16 cellular contexts compared by ENCODE assay signal in genomic region chr19:41696402-41697197, GRCh38. TPM values are rescaled to one million over a fixed set of nuclear protein-coding genes. Genes with fewer than 3 reads are reported as not detected.
DNase-seq lines count a peak whose midpoint lies in the region; ATAC-seq, FAIRE-seq and TF ChIP-seq lines count a peak whose summit lies in the region.
"Had no signal": no experiment of that assay in that cellular context is flagged by ENCODE, and none has a peak within 500 bp of the region (broad histone marks: within the 10 kb centered on the region; RNA-seq: fewer than 3 reads in every experiment).

No MANE protein-coding gene starts in this region.

- no peaks in the 10 kb centered on the region for H3K79me2 ChIP-seq in GM12878 (ENCODE audit: control insufficient read depth, insufficient read depth, low read length)

- POLR2A ChIA-PET in GM12878 (lab: Charles Lee): no interaction called here

- CTCF ChIA-PET in GM12878 (lab: Yijun Ruan, JAX): interaction anchor here (1.1 kb wide), 1 partner anchor 10 kb away, joined by 4 read pairs; no protein-coding TSS in a partner anchor

- H3K4me2 ChIP-seq in GM12878 (ENCODE audit: control insufficient read depth, insufficient read depth): no peak overlapping the region

- H3K27ac Mint-ChIP-seq in osteocyte (ENCODE audit: unreplicated experiment): no peak overlapping the region
- H3K27ac Mint-ChIP-seq: dendritic cell treated with granulocyte-macrophage colony-stimulating factor and Interleukin-4, amounts not matched to agents 40 ng/mL and 50 ng/mL, for 4 days had no signal

- no peaks in the 10 kb centered on the region for H3K36me3 Mint-ChIP-seq in osteocyte (ENCODE audit: unreplicated experiment)

- TF ChIP-seq POLR2A in GM12878 (IDR thresholded peaks at IDR 0.05; ENCODE audit: low read depth, low read length): no peak

- ATAC-seq in GM12878: peak; percentile 38; the same call in 1 of the 3 replicates
- no peak for ATAC-seq in HG02610 (IDR thresholded peaks at IDR 0.05; ENCODE audit: unreplicated experiment)

- H2AFZ ChIP-seq in GM12878 (ENCODE audit: control insufficient read depth, low read depth, low read length): no peak overlapping the region

- H3K27ac ChIP-seq in GM12878 (ENCODE audit: control insufficient read depth, insufficient read depth): no peak overlapping the region

- H4K20me1 ChIP-seq in GM12878 (ENCODE audit: control insufficient read depth, insufficient read depth): no peaks in the 10 kb centered on the region

- H3K9me3 Mint-ChIP-seq in osteocyte (ENCODE audit: unreplicated experiment): no peaks in the 10 kb centered on the region
- H3K9me3 Mint-ChIP-seq: dendritic cell treated with granulocyte-macrophage colony-stimulating factor and Interleukin-4, amounts not matched to agents 40 ng/mL and 50 ng/mL, for 4 days had no signal

- SMC1A ChIA-PET in GM12878 (lab: Charles Lee; ENCODE audit: uncharacterized antibody, unreplicated experiment): no interaction called here

- BruUV-seq in GM12878 (replicated peaks; lab: Mats Ljungman, UMichigan): no TSS peak

- intact Hi-C loops in GM12878 (cut with micrococcal nuclease; ENCODE audit: unreplicated experiment): no loop called here

- no peaks in the 10 kb centered on the region for H3K4me1 ChIP-seq in GM12878 (ENCODE audit: control insufficient read depth, insufficient read depth, low read length)

- H3K4me3 ChIP-seq in GM12878: no peak overlapping the region

- RAD21 ChIA-PET in GM12878 (lab: Charles Lee; ENCODE audit: unreplicated experiment): no interaction called here

- no peaks in the 10 kb centered on the region for H3K27me3 Mint-ChIP-seq in osteocyte (ENCODE audit: unreplicated experiment)

- H3K9ac ChIP-seq in GM12878 (ENCODE audit: control insufficient read depth, insufficient read depth, low read length): no peak overlapping the region

- FAIRE-seq in GM12878 (lab: Jason Lieb, UNC): no peak

- H3K4me3 Mint-ChIP-seq in osteocyte (ENCODE audit: unreplicated experiment): no peak overlapping the region
- H3K4me3 Mint-ChIP-seq: dendritic cell treated with granulocyte-macrophage colony-stimulating factor and Interleukin-4, amounts not matched to agents 40 ng/mL and 50 ng/mL, for 4 days had no signal

- TF ChIP-seq CTCF in GM12878 (IDR thresholded peaks at IDR 0.05 in 2 of 3, conservative IDR thresholded peaks at IDR 0.05 in 1 of 3; ENCODE audit: control insufficient read depth in 2 of 3, extremely low read depth in 1 of 3, insufficient read depth in 1 of 3, low read depth in 3 of 3, low read length in 3 of 3): no peak
- TF ChIP-seq CTCF in osteocyte (IDR thresholded peaks at IDR 0.05): no peak

- H3K4me1 Mint-ChIP-seq in osteocyte (ENCODE audit: unreplicated experiment): peaks cover under 1% of the 10 kb centered on the region

- WGBS in GM12878 (ENCODE audit: insufficient coverage, insufficient replicate concordance, low lambda C conversion rate, missing lambda C conversion rate): 0% methylated on average over 7 of the region's 7 CpGs

- peak; percentile 25 for DNase-seq in activated CD4-positive, CD25-positive, alpha-beta regulatory T cell treated with anti-CD3 and anti-CD28 coated beads, Interleukin-2, amount 50 U/mL, for 72 hours
- no peak for DNase-seq in activated CD4-positive, CD25-positive, alpha-beta regulatory T cell (lab: John Stamatoyannopoulos, UW)
- DNase-seq in LHCN-M2 (ENCODE audit: low read depth) (peak; percentile 1), GM12878 (ENCODE audit: low read depth, low spot score) (no peak), osteocyte (ENCODE audit: extremely low spot score, unreplicated experiment) (peak; percentile 76), NCI-H446 treated with DMSO at 0.1 percent for 48 hours (lab: John Stamatoyannopoulos, UW) (no peak), SHP77 (lab: John Stamatoyannopoulos, UW) (no peak)
- DNase-seq: activated naive CD4-positive, alpha-beta T cell; HCEC 1CT; NCI-H1105; NK-92 treated with Interleukin-12 subunit alpha and Interleukin-12 subunit beta, amount 100 ng/mL, for 24 hours had no signal

- H3K27me3 ChIP-seq in GM12878 (replicated peaks in 1 of 2; ENCODE audit: control insufficient read depth in 2 of 2, insufficient read depth in 2 of 2, low read length in 1 of 2): peaks cover 0 to 2% of the 10 kb centered on the region in 2 experiments; a peak in 2 of 4 replicates

- no peak for TF ChIP-seq EP300 in GM12878 (IDR thresholded peaks at IDR 0.05; ENCODE audit: borderline replicate concordance in 1 of 2, control insufficient read depth in 1 of 2, low read depth in 2 of 2, low read length in 2 of 2)

- H3K9me3 ChIP-seq in GM12878 (replicated peaks; ENCODE audit: control insufficient read depth, insufficient read depth, low read length): no peaks in the 10 kb centered on the region

- no peaks in the 10 kb centered on the region for H3K36me3 ChIP-seq in GM12878 (ENCODE audit: control insufficient read depth in 2 of 2, insufficient read depth in 2 of 2, low read length in 1 of 2)

- in situ Hi-C loops in GM12878 (cut with MboI): no loop called here

- TF ChIP-seq RAD21 in GM12878 (IDR thresholded peaks at IDR 0.05; ENCODE audit: insufficient read depth, low read depth, low read length): no peak

RNA-seq across cellular contexts. Expression of gene CEACAM7, which starts 8.5 kb away (rescaled TPM):
- total RNA-seq in LHCN-M2 (2014; rRNA removed): not detected in 2 replicates
- not detected for polyA plus RNA-seq in LHCN-M2 (2012)
- total RNA-seq in GM12878 (2013; cell fraction: nucleolus; rRNA removed): not detected in 2 replicates
- not detected in 2 replicates for total RNA-seq in GM12878 (2014; rRNA removed)
- not detected in 2 replicates for total RNA-seq in GM12878 (2014; rRNA removed; fragmentation: Illumina TruSeq; extraction: Trizol)
- total RNA-seq in GM12878 (2021): not detected in 2 replicates
- polyA plus RNA-seq in GM12878 (2011; ENCODE audit: low read depth): not detected
- polyA plus RNA-seq in GM12878 (2011; rRNA removed): not detected in 2 replicates
- polyA plus RNA-seq in GM12878 (2011; cell fraction: cytosol; rRNA removed): not detected in 2 replicates
- polyA plus RNA-seq in GM12878 (2011; cell fraction: nucleus; rRNA removed): not detected in 2 replicates
- not detected in 2 replicates for polyA plus RNA-seq in GM12878 (2012)
- polyA plus RNA-seq in GM12878 (2014; fragmentation: Illumina TruSeq; extraction: Trizol): not detected in 2 replicates
- not detected for polyA plus RNA-seq in GM12878 (2014; fragmentation: Nextera tagmentation; extraction: Ambion mirVana)
- not detected in 2 replicates for polyA plus RNA-seq in GM12878 (2014; rRNA removed)
- polyA plus RNA-seq in GM12878 (2016; fragmentation: Nextera tagmentation; extraction: Ambion mirVana): not detected
- polyA minus RNA-seq in GM12878 (2011; rRNA and poly(A)+ RNA removed): not detected in 2 replicates
- polyA minus RNA-seq in GM12878 (2011; cell fraction: cytosol; rRNA and poly(A)+ RNA removed): not detected in 2 replicates
- polyA minus RNA-seq in GM12878 (2011; cell fraction: nucleus; rRNA and poly(A)+ RNA removed): not detected in 2 replicates
- not detected in 2 replicates for total RNA-seq in osteocyte
- total RNA-seq: G401; mononuclear cell; T-helper 2 cell treated with Interferon-gamma antibody and Interleukin-4, amounts not matched to agents 100 ng/mL and 5 ng/mL, for 36 hours had no signal

RNA-seq across cellular contexts. Expression of gene CEACAM5, which starts 11.8 kb away (rescaled TPM):
- total RNA-seq in LHCN-M2 (2014; rRNA removed): not detected in 2 replicates
- polyA plus RNA-seq in LHCN-M2 (2012): not detected
- not detected in 2 replicates for total RNA-seq in GM12878 (2013; cell fraction: nucleolus; rRNA removed)
- not detected in 2 replicates for total RNA-seq in GM12878 (2014; rRNA removed)
- not detected in 2 replicates for total RNA-seq in GM12878 (2014; rRNA removed; fragmentation: Illumina TruSeq; extraction: Trizol)
- 0.38 and 0.88 TPM in 2 replicates for total RNA-seq in GM12878 (2021)
- polyA plus RNA-seq in GM12878 (2011; ENCODE audit: low read depth): not detected
- polyA plus RNA-seq in GM12878 (2011; rRNA removed): not detected in 2 replicates
- not detected in 2 replicates for polyA plus RNA-seq in GM12878 (2011; cell fraction: cytosol; rRNA removed)
- polyA plus RNA-seq in GM12878 (2011; cell fraction: nucleus; rRNA removed): not detected in 2 replicates
- not detected in 2 replicates for polyA plus RNA-seq in GM12878 (2012)
- not detected in 2 replicates for polyA plus RNA-seq in GM12878 (2014; fragmentation: Illumina TruSeq; extraction: Trizol)
- not detected for polyA plus RNA-seq in GM12878 (2014; fragmentation: Nextera tagmentation; extraction: Ambion mirVana)
- not detected in 2 replicates for polyA plus RNA-seq in GM12878 (2014; rRNA removed)
- not detected for polyA plus RNA-seq in GM12878 (2016; fragmentation: Nextera tagmentation; extraction: Ambion mirVana)
- polyA minus RNA-seq in GM12878 (2011; rRNA and poly(A)+ RNA removed): not detected in 2 replicates
- not detected in 2 replicates for polyA minus RNA-seq in GM12878 (2011; cell fraction: cytosol; rRNA and poly(A)+ RNA removed)
- polyA minus RNA-seq in GM12878 (2011; cell fraction: nucleus; rRNA and poly(A)+ RNA removed): not detected in 2 replicates
- not detected in 2 replicates for total RNA-seq in osteocyte
- total RNA-seq: G401; mononuclear cell; T-helper 2 cell treated with Interferon-gamma antibody and Interleukin-4, amounts not matched to agents 100 ng/mL and 5 ng/mL, for 36 hours had no signal

RNA-seq across cellular contexts. Expression of gene CEACAM6, which starts 58.7 kb away (rescaled TPM):
- total RNA-seq in LHCN-M2 (2014; rRNA removed): not detected in 2 replicates
- not detected for polyA plus RNA-seq in LHCN-M2 (2012)
- total RNA-seq in GM12878 (2013; cell fraction: nucleolus; rRNA removed): not detected in 2 replicates
- not detected in 2 replicates for total RNA-seq in GM12878 (2014; rRNA removed)
- not detected in 2 replicates for total RNA-seq in GM12878 (2014; rRNA removed; fragmentation: Illumina TruSeq; extraction: Trizol)
- total RNA-seq in GM12878 (2021): 0.26 and 0.27 TPM in 2 replicates
- polyA plus RNA-seq in GM12878 (2011; ENCODE audit: low read depth): not detected
- polyA plus RNA-seq in GM12878 (2011; rRNA removed): not detected in 2 replicates
- not detected in 2 replicates for polyA plus RNA-seq in GM12878 (2011; cell fraction: cytosol; rRNA removed)
- polyA plus RNA-seq in GM12878 (2011; cell fraction: nucleus; rRNA removed): not detected in 2 replicates
- polyA plus RNA-seq in GM12878 (2012): not detected in 2 replicates
- not detected in 2 replicates for polyA plus RNA-seq in GM12878 (2014; fragmentation: Illumina TruSeq; extraction: Trizol)
- polyA plus RNA-seq in GM12878 (2014; fragmentation: Nextera tagmentation; extraction: Ambion mirVana): not detected
- not detected in 2 replicates for polyA plus RNA-seq in GM12878 (2014; rRNA removed)
- not detected for polyA plus RNA-seq in GM12878 (2016; fragmentation: Nextera tagmentation; extraction: Ambion mirVana)
- polyA minus RNA-seq in GM12878 (2011; rRNA and poly(A)+ RNA removed): not detected in 2 replicates
- not detected in 2 replicates for polyA minus RNA-seq in GM12878 (2011; cell fraction: cytosol; rRNA and poly(A)+ RNA removed)
- polyA minus RNA-seq in GM12878 (2011; cell fraction: nucleus; rRNA and poly(A)+ RNA removed): not detected in 2 replicates
- not detected in 2 replicates for total RNA-seq in osteocyte
- total RNA-seq: G401; T-helper 2 cell treated with Interferon-gamma antibody and Interleukin-4, amounts not matched to agents 100 ng/mL and 5 ng/mL, for 36 hours had no signal

Comparison
In these comparisons a context has a peak if more than half of its experiments do, and no peak if none do; other contexts are left out.
1. DNase-seq: peak in activated CD4-positive, CD25-positive, alpha-beta regulatory T cell treated with anti-CD3 and anti-CD28 coated beads, Interleukin-2, amount 50 U/mL, for 72 hours (single experiment), LHCN-M2 (single experiment) and osteocyte (single experiment); none in activated CD4-positive, CD25-positive, alpha-beta regulatory T cell (0 of 4), GM12878 (single experiment), NCI-H446 treated with DMSO at 0.1 percent for 48 hours (single experiment) and SHP77 (0 of 2).